ENCODE assay signal across 8 cellular contexts in the genomic region with DNA sequence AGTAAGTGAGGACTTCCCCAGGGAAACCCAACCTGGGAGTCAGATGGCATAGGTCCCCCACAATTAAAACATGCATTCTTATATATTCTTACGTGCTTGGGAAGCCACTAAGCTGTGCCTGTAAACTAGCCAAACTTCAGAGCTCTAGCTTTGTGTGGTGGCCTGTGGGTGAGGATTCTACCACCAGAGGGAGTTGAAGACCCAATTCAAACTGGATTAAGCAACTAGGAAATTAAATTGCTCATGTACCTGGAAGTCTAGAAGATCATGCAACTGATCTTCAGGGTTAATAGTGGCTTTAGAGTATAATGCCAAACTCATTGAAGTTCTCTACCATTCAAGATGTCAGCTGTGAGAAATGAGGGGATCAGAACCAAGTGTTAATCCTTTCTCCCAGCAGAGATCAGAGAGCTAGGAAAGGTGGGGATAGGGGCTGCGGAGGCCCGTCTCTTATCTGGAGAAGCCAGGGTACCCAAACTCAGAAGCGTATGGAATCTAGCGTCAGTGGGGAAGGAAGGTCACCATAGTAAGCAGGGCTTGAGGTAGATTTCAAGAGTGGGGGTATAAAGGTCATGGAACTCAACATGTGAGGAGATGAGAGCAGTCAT. TPM values are rescaled to one million over a fixed set of nuclear protein-coding genes. Genes with fewer than 3 reads are reported as not detected.
A peak's percentile ranks its signal among the peaks of the same experiment; 100 is the strongest.
DNase-seq lines count a peak whose midpoint lies in the region; ATAC-seq, FAIRE-seq and TF ChIP-seq lines count a peak whose summit lies in the region.

No MANE protein-coding gene starts in this region.

- no peak overlapping the region for H3K27ac ChIP-seq in astrocyte (ENCODE audit: low read depth, low read length)
- no peak overlapping the region for H3K27ac ChIP-seq in CD8-positive, alpha-beta T cell (ENCODE audit: low read depth, low read length)

- no peaks in the 10 kb centered on the region for H3K9me3 ChIP-seq in astrocyte (ENCODE audit: insufficient read depth, low read depth, low read length)
- H3K9me3 ChIP-seq in CD8-positive, alpha-beta T cell (ENCODE audit: low read length), result no peaks in the 10 kb centered on the region

- POLR2A ChIA-PET in activated CD8-positive, alpha-beta T cell treated with anti-CD3 and anti-CD28 coated beads for 36 hours (lab: Charles Lee), result no interaction called here
- POLR2A ChIA-PET in activated CD8-positive, alpha-beta T cell treated with anti-CD3 and anti-CD28 coated beads, Interleukin-2, amount 10 ng/mL, durations not matched to agents 7 days and 5 days (lab: Charles Lee), result no interaction called here
- POLR2A ChIA-PET in CD8-positive, alpha-beta T cell (lab: Charles Lee), result no interaction called here

- no peak overlapping the region for H3K9ac ChIP-seq in astrocyte (ENCODE audit: low read length)

- no peak overlapping the region for H3K4me2 ChIP-seq in astrocyte (ENCODE audit: low read length)

- H3K27ac Mint-ChIP-seq in activated CD8-positive, alpha-beta T cell treated with anti-CD3 and anti-CD28 coated beads for 36 hours, result no peak overlapping the region
- no peak overlapping the region for H3K27ac Mint-ChIP-seq in activated CD8-positive, alpha-beta T cell treated with anti-CD3 and anti-CD28 coated beads, Interleukin-2, amount 10 ng/mL, durations not matched to agents 7 days and 5 days
- H3K27ac Mint-ChIP-seq in astrocyte (ENCODE audit: unreplicated experiment), result no peak overlapping the region
- H3K27ac Mint-ChIP-seq in CD8-positive, alpha-beta T cell, result no peak overlapping the region

- CTCF ChIA-PET in activated CD8-positive, alpha-beta T cell treated with anti-CD3 and anti-CD28 coated beads for 36 hours (lab: Charles Lee), result interaction anchor here (0.6 to 1.0 kb wide), 2 partner anchors 15 to 344 kb away, joined by 3 read pairs; no protein-coding TSS in a partner anchor
- CTCF ChIA-PET in activated CD8-positive, alpha-beta T cell treated with anti-CD3 and anti-CD28 coated beads, Interleukin-2, amount 10 ng/mL, durations not matched to agents 7 days and 5 days (lab: Charles Lee), result interaction anchor here (1.2 kb wide), 1 partner anchor 10 kb away, joined by 3 read pairs; no protein-coding TSS in a partner anchor
- CTCF ChIA-PET in CD8-positive, alpha-beta T cell (lab: Charles Lee), result no interaction called here

- no peak overlapping the region for H2AFZ ChIP-seq in astrocyte (ENCODE audit: low read depth, low read length)

- H3K79me2 ChIP-seq in astrocyte (ENCODE audit: insufficient read depth, low read length), result no peaks in the 10 kb centered on the region

- H3K9me3 Mint-ChIP-seq in activated CD8-positive, alpha-beta T cell treated with anti-CD3 and anti-CD28 coated beads for 36 hours, result no peaks in the 10 kb centered on the region
- H3K9me3 Mint-ChIP-seq in activated CD8-positive, alpha-beta T cell treated with anti-CD3 and anti-CD28 coated beads, Interleukin-2, amount 10 ng/mL, durations not matched to agents 7 days and 5 days (ENCODE audit: insufficient read depth), result no peaks in the 10 kb centered on the region
- H3K9me3 Mint-ChIP-seq in astrocyte (ENCODE audit: unreplicated experiment), result no peaks in the 10 kb centered on the region
- no peaks in the 10 kb centered on the region for H3K9me3 Mint-ChIP-seq in CD8-positive, alpha-beta T cell

- intact Hi-C loops in activated CD8-positive, alpha-beta T cell treated with anti-CD3 and anti-CD28 coated beads for 36 hours (cut with micrococcal nuclease), result loop anchor here (5.0 kb wide), 1 partner anchor 413 kb away; no protein-coding TSS in a partner anchor
- intact Hi-C loops in CD8-positive, alpha-beta T cell (cut with DNase I, micrococcal nuclease), result loop anchor here in 1 of 2 experiments (5.0 kb wide), 1 partner anchor 413 kb away; no protein-coding TSS in a partner anchor

- FAIRE-seq in astrocyte (lab: Jason Lieb, UNC), result peak; percentile 20

- DNase-seq in activated CD8-positive, alpha-beta T cell treated with anti-CD3 and anti-CD28 coated beads for 36 hours, result peak; percentile 4
- DNase-seq in activated CD8-positive, alpha-beta T cell treated with anti-CD3 and anti-CD28 coated beads, Interleukin-2, amount 10 ng/mL, durations not matched to agents 7 days and 5 days, result no peak
- DNase-seq in NCI-H1105 (lab: John Stamatoyannopoulos, UW) (peak; percentile 14), astrocyte (ENCODE audit: low read depth) (peak; percentile 9), left lobe of liver (ENCODE audit: low spot score) (no peak)
- DNase-seq in CD8-positive, alpha-beta T cell, result no peak

- H3K4me3 ChIP-seq in astrocyte (ENCODE audit: insufficient read depth, low read depth, low read length), result no peak overlapping the region
- H3K4me3 ChIP-seq in CD8-positive, alpha-beta T cell (ENCODE audit: low read depth, low read length), result no peak overlapping the region

- H3K27me3 ChIP-seq in astrocyte (ENCODE audit: insufficient read depth, low read length), result no peaks in the 10 kb centered on the region
- H3K27me3 ChIP-seq in CD8-positive, alpha-beta T cell (ENCODE audit: insufficient read depth, low read length), result no peaks in the 10 kb centered on the region

- no peaks in the 10 kb centered on the region for H3K4me1 Mint-ChIP-seq in activated CD8-positive, alpha-beta T cell treated with anti-CD3 and anti-CD28 coated beads for 36 hours (ENCODE audit: low read depth)
- no peaks in the 10 kb centered on the region for H3K4me1 Mint-ChIP-seq in activated CD8-positive, alpha-beta T cell treated with anti-CD3 and anti-CD28 coated beads, Interleukin-2, amount 10 ng/mL, durations not matched to agents 7 days and 5 days (ENCODE audit: low read depth)
- peaks cover 13% of the 10 kb centered on the region for H3K4me1 Mint-ChIP-seq in astrocyte (ENCODE audit: low read depth, unreplicated experiment)
- no peaks in the 10 kb centered on the region for H3K4me1 Mint-ChIP-seq in CD8-positive, alpha-beta T cell (ENCODE audit: low read depth)

- no peaks in the 10 kb centered on the region for H4K20me1 ChIP-seq in astrocyte (ENCODE audit: insufficient read depth, low read length)

- H3K4me3 Mint-ChIP-seq in activated CD8-positive, alpha-beta T cell treated with anti-CD3 and anti-CD28 coated beads for 36 hours, result no peak overlapping the region
- H3K4me3 Mint-ChIP-seq in activated CD8-positive, alpha-beta T cell treated with anti-CD3 and anti-CD28 coated beads, Interleukin-2, amount 10 ng/mL, durations not matched to agents 7 days and 5 days, result no peak overlapping the region
- H3K4me3 Mint-ChIP-seq in astrocyte (ENCODE audit: unreplicated experiment), result no peak overlapping the region
- H3K4me3 Mint-ChIP-seq in CD8-positive, alpha-beta T cell, result no peak overlapping the region

- H3K4me1 ChIP-seq in astrocyte (ENCODE audit: insufficient read depth, low read length), result no peaks in the 10 kb centered on the region
- H3K4me1 ChIP-seq in CD8-positive, alpha-beta T cell (ENCODE audit: insufficient read depth, low read length), result no peaks in the 10 kb centered on the region

- no peaks in the 10 kb centered on the region for H3K36me3 ChIP-seq in astrocyte (ENCODE audit: insufficient read depth, low read length)
- H3K36me3 ChIP-seq in CD8-positive, alpha-beta T cell (ENCODE audit: insufficient read depth, low read length), result no peaks in the 10 kb centered on the region

- no peak for ATAC-seq in activated CD8-positive, alpha-beta T cell treated with anti-CD3 and anti-CD28 coated beads for 36 hours
- no peak for ATAC-seq in activated CD8-positive, alpha-beta T cell treated with anti-CD3 and anti-CD28 coated beads, Interleukin-2, amount 10 ng/mL, durations not matched to agents 7 days and 5 days
- ATAC-seq in left lobe of liver, result peak; percentile 89
- no peak for ATAC-seq in HG03139 (IDR thresholded peaks at IDR 0.05; ENCODE audit: unreplicated experiment)
- no peak for ATAC-seq in CD8-positive, alpha-beta T cell
- ATAC-seq in GM21825 (IDR thresholded peaks at IDR 0.05; ENCODE audit: unreplicated experiment), result no peak

- TF ChIP-seq CTCF in activated CD8-positive, alpha-beta T cell treated with anti-CD3 and anti-CD28 coated beads for 36 hours (IDR thresholded peaks at IDR 0.05), result no peak
- TF ChIP-seq CTCF in astrocyte (IDR thresholded peaks at IDR 0.05; ENCODE audit: insufficient read depth, low read depth, low read length), result peak; percentile 80
- TF ChIP-seq CTCF in CD8-positive, alpha-beta T cell (IDR thresholded peaks at IDR 0.05), result no peak

- H3K27me3 Mint-ChIP-seq in activated CD8-positive, alpha-beta T cell treated with anti-CD3 and anti-CD28 coated beads for 36 hours, result no peaks in the 10 kb centered on the region
- H3K27me3 Mint-ChIP-seq in activated CD8-positive, alpha-beta T cell treated with anti-CD3 and anti-CD28 coated beads, Interleukin-2, amount 10 ng/mL, durations not matched to agents 7 days and 5 days (ENCODE audit: low read depth), result no peaks in the 10 kb centered on the region
- no peaks in the 10 kb centered on the region for H3K27me3 Mint-ChIP-seq in astrocyte (ENCODE audit: low read depth, unreplicated experiment)
- H3K27me3 Mint-ChIP-seq in CD8-positive, alpha-beta T cell (ENCODE audit: low read depth), result peaks cover 3% of the 10 kb centered on the region

- no peaks in the 10 kb centered on the region for H3K36me3 Mint-ChIP-seq in activated CD8-positive, alpha-beta T cell treated with anti-CD3 and anti-CD28 coated beads for 36 hours (ENCODE audit: low read depth)
- H3K36me3 Mint-ChIP-seq in activated CD8-positive, alpha-beta T cell treated with anti-CD3 and anti-CD28 coated beads, Interleukin-2, amount 10 ng/mL, durations not matched to agents 7 days and 5 days (ENCODE audit: low read depth), result no peaks in the 10 kb centered on the region
- H3K36me3 Mint-ChIP-seq in astrocyte (ENCODE audit: low read depth, unreplicated experiment), result no peaks in the 10 kb centered on the region
- H3K36me3 Mint-ChIP-seq in CD8-positive, alpha-beta T cell, result no peaks in the 10 kb centered on the region

RNA-seq across cellular contexts. Expression of a gene that starts 53.2 kb away (rescaled TPM):
- not detected for total RNA-seq in activated CD8-positive, alpha-beta T cell treated with anti-CD3 and anti-CD28 coated beads for 36 hours
- not detected for total RNA-seq in activated CD8-positive, alpha-beta T cell treated with anti-CD3 and anti-CD28 coated beads, Interleukin-2, amount 10 ng/mL, durations not matched to agents 7 days and 5 days
- 6.1 and 8.9 TPM in 2 replicates for total RNA-seq in astrocyte
- total RNA-seq in left lobe of liver, result 0.08 TPM
- not detected for total RNA-seq in CD8-positive, alpha-beta T cell

Comparison
In these comparisons a context has a peak if more than half of its experiments do, and no peak if none do; other contexts are left out.
1. DNase-seq: peak in activated CD8-positive, alpha-beta T cell treated with anti-CD3 and anti-CD28 coated beads for 36 hours (single experiment), NCI-H1105 (single experiment) and astrocyte (single experiment); none in activated CD8-positive, alpha-beta T cell treated with anti-CD3 and anti-CD28 coated beads, Interleukin-2, amount 10 ng/mL, durations not matched to agents 7 days and 5 days (single experiment), left lobe of liver (single experiment) and CD8-positive, alpha-beta T cell (0 of 7).